In genomic region chr1:212957546-212957945, GRCh38 we compare ENCODE assay signal across 1 cellular context.
TF ChIP-seq lines count a peak whose summit lies in the region.

No MANE protein-coding gene starts in this region.

TF ChIP-seq in GM12878, 131 proteins besides CTCF, POLR2A, EP300 and RAD21:
- TF ChIP-seq ASH2L (IDR thresholded peaks at IDR 0.05; ENCODE audit: borderline replicate concordance, low read depth) (no peak), POLR2AphosphoS5 (IDR thresholded peaks at IDR 0.05; ENCODE audit: low read length) (0 out of 2 replicates have a peak, but pooled peaks have one; percentile 28)
